ENCODE assay signal across 17 cellular contexts in genomic region chr10:14358886-14359573, GRCh38.
DNase-seq lines count a peak whose midpoint lies in the region; ATAC-seq and TF ChIP-seq lines count a peak whose summit lies in the region.
"Had no signal": no experiment of that assay in that cellular context is flagged by ENCODE, and none has a peak within 500 bp of the region (broad histone marks: within the 10 kb centered on the region; RNA-seq: fewer than 3 reads in every experiment).

No MANE protein-coding gene starts in this region.

- no peak overlapping the region for H3K27ac Mint-ChIP-seq in stimulated activated memory B cell treated with anti-CD40 and anti-IgM and Interleukin-4, amounts not matched to agents 10 μg/mL and 1 μg/mL and 100 μg/mL, for 72 hours
- H3K27ac Mint-ChIP-seq: CD4-positive, CD25-positive, alpha-beta regulatory T cell; dendritic cell treated with granulocyte-macrophage colony-stimulating factor and Interleukin-4, amounts not matched to agents 40 ng/mL and 50 ng/mL, for 4 days; IgD-negative memory B cell; nephron had no signal

- H3K4me1 Mint-ChIP-seq in stimulated activated memory B cell treated with anti-CD40 and anti-IgM and Interleukin-4, amounts not matched to agents 10 μg/mL and 1 μg/mL and 100 μg/mL, for 72 hours = peaks cover 6% of the 10 kb centered on the region
- H3K4me1 Mint-ChIP-seq: CD4-positive, CD25-positive, alpha-beta regulatory T cell; IgD-negative memory B cell had no signal

- TF ChIP-seq CTCF in astrocyte of the spinal cord (IDR thresholded peaks at IDR 0.05; ENCODE audit: low read depth, low read length) = no peak

- no peaks in the 10 kb centered on the region for H3K9me3 Mint-ChIP-seq in stimulated activated memory B cell treated with anti-CD40 and anti-IgM and Interleukin-4, amounts not matched to agents 10 μg/mL and 1 μg/mL and 100 μg/mL, for 72 hours
- H3K9me3 Mint-ChIP-seq: dendritic cell treated with granulocyte-macrophage colony-stimulating factor and Interleukin-4, amounts not matched to agents 40 ng/mL and 50 ng/mL, for 4 days; IgD-negative memory B cell; nephron had no signal

- peak; percentile 40 for ATAC-seq in stimulated activated memory B cell treated with anti-CD40 and anti-IgM and Interleukin-4, amounts not matched to agents 10 μg/mL and 1 μg/mL and 100 μg/mL, for 72 hours
- ATAC-seq in GM19452 (IDR thresholded peaks at IDR 0.05; ENCODE audit: unreplicated experiment) = no peak
- ATAC-seq: HCT116, left ventricle myocardium superior had no signal

- no peak overlapping the region for H3K4me3 ChIP-seq in astrocyte of the spinal cord (ENCODE audit: low read depth, low read length)

- H3K27me3 Mint-ChIP-seq in stimulated activated memory B cell treated with anti-CD40 and anti-IgM and Interleukin-4, amounts not matched to agents 10 μg/mL and 1 μg/mL and 100 μg/mL, for 72 hours = peaks cover 35% of the 10 kb centered on the region

- no peaks in the 10 kb centered on the region for H3K36me3 Mint-ChIP-seq in stimulated activated memory B cell treated with anti-CD40 and anti-IgM and Interleukin-4, amounts not matched to agents 10 μg/mL and 1 μg/mL and 100 μg/mL, for 72 hours
- H3K36me3 Mint-ChIP-seq: CD4-positive, CD25-positive, alpha-beta regulatory T cell; IgD-negative memory B cell had no signal

- in situ Hi-C loops in astrocyte of the spinal cord (cut with HindIII; ENCODE audit: low sequenced_read_pairs) = no loop called here

- H3K4me3 Mint-ChIP-seq in stimulated activated memory B cell treated with anti-CD40 and anti-IgM and Interleukin-4, amounts not matched to agents 10 μg/mL and 1 μg/mL and 100 μg/mL, for 72 hours = no peak overlapping the region
- H3K4me3 Mint-ChIP-seq: CD4-positive, CD25-positive, alpha-beta regulatory T cell; dendritic cell treated with granulocyte-macrophage colony-stimulating factor and Interleukin-4, amounts not matched to agents 40 ng/mL and 50 ng/mL, for 4 days; IgD-negative memory B cell; nephron had no signal

- peak; percentile 5 to 73 for DNase-seq in NCI-H2081 (lab: John Stamatoyannopoulos, UW)
- DNase-seq in NCI-H2081 treated with DMSO at 0.1 percent for 48 hours (lab: John Stamatoyannopoulos, UW) = no peak
- peak; percentile 74 for DNase-seq in NCI-H774 (lab: John Stamatoyannopoulos, UW)
- peak; percentile 58 for DNase-seq in astrocyte of the spinal cord (ENCODE audit: low read depth, low spot score)
- no peak for DNase-seq in NCI-H2227 (lab: John Stamatoyannopoulos, UW; ENCODE audit: unreplicated experiment)
- DNase-seq in RKO (ENCODE audit: low spot score) = no peak
- DNase-seq: activated gamma-delta T cell; anterior cingulate cortex; CD4-positive, CD25-positive, alpha-beta regulatory T cell; hippocampal formation; left ventricle myocardium superior had no signal

Comparison
In these comparisons a context has a peak if more than half of its experiments do, and no peak if none do; other contexts are left out.
1. DNase-seq: peak in NCI-H2081 (2 of 2), NCI-H774 (single experiment) and astrocyte of the spinal cord (single experiment); none in NCI-H2081 treated with DMSO at 0.1 percent for 48 hours (single experiment), NCI-H2227 (single experiment) and RKO (single experiment).